In genomic region chr1:71641013-71641412, GRCh38 we compare ENCODE assay signal across 19 cellular contexts.
"Had no signal": no experiment of that assay in that cellular context is flagged by ENCODE, and none has a peak within 500 bp of the region (broad histone marks: within the 10 kb centered on the region; RNA-seq: fewer than 3 reads in every experiment).

No MANE protein-coding gene starts in this region.

- H3K36me3 ChIP-seq: breast epithelium, esophagus muscularis mucosa, spleen, WERI-Rb-1 had no signal

- DNase-seq: activated CD4-positive, alpha-beta T cell treated with anti-CD3 and anti-CD28 coated beads for 36 hours; activated CD8-positive, alpha-beta memory T cell treated with anti-CD3 and anti-CD28 coated beads, Interleukin-2, amount 50 U/mL, for 4 hours; activated CD8-positive, alpha-beta T cell treated with anti-CD3 and anti-CD28 coated beads for 36 hours; activated T-cell treated with anti-CD3 and anti-CD28 coated beads, Interleukin-2, amount 50 U/mL, for 72 hours; aorta; dorsolateral prefrontal cortex; foreskin fibroblast; immature natural killer cell; left cardiac atrium; mammary epithelial cell; naive thymus-derived CD8-positive, alpha-beta T cell; nucleus accumbens; right cardiac atrium; spleen; stimulated activated CD4-positive, alpha-beta T cell treated with anti-CD3 and anti-CD28 coated beads, Interleukin-2, amount 100 ng/mL, for 24 hours; stimulated activated naive B cell treated with anti-CD40 and anti-IgM and Interleukin-4, amounts not matched to agents 10 μg/mL and 1 μg/mL and 100 μg/mL, for 72 hours; WERI-Rb-1 had no signal

- H3K4me3 ChIP-seq: breast epithelium, dorsolateral prefrontal cortex, esophagus muscularis mucosa, spleen had no signal

- H3K27me3 ChIP-seq: breast epithelium, dorsolateral prefrontal cortex, esophagus muscularis mucosa, spleen had no signal

- H3K27ac ChIP-seq: breast epithelium, esophagus muscularis mucosa, spleen, WERI-Rb-1 had no signal

- H3K9me3 ChIP-seq: breast epithelium, esophagus muscularis mucosa, spleen had no signal

- H3K4me1 ChIP-seq: breast epithelium, esophagus muscularis mucosa, spleen had no signal

- ATAC-seq: activated CD4-positive, alpha-beta T cell treated with anti-CD3 and anti-CD28 coated beads for 36 hours; activated CD8-positive, alpha-beta T cell treated with anti-CD3 and anti-CD28 coated beads for 36 hours; activated T-cell treated with anti-CD3 and anti-CD28 coated beads, Interleukin-2, amount 50 U/mL, for 72 hours; naive thymus-derived CD8-positive, alpha-beta T cell; stimulated activated naive B cell treated with anti-CD40 and anti-IgM and Interleukin-4, amounts not matched to agents 10 μg/mL and 1 μg/mL and 100 μg/mL, for 72 hours had no signal
